Comparison of ENCODE assay signal across 17 cellular contexts in the genomic region with DNA sequence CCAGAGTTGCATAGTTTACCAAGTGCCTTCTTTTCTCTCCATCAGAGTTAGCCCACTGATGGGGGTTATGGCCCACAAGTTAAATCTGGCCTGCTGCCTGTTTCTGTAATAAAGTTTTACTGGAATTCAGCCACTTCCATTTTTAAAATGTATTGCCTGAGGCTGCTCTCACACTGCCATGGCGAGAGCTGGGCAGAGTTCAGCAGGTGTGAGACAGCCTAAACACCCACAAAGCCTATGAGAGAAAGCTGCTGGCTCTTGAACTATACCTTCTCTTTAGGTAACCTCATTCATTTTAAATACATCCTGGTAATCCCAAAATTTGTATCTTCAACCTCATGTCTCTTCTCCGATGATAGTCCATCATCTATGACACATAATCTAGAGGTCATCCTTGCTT.
"Had no signal": no experiment of that assay in that cellular context is flagged by ENCODE, and none has a peak within 500 bp of the region (broad histone marks: within the 10 kb centered on the region; RNA-seq: fewer than 3 reads in every experiment).

No MANE protein-coding gene starts in this region.

- H3K27me3 Mint-ChIP-seq: activated CD4-positive, alpha-beta T cell treated with anti-CD3 and anti-CD28 coated beads for 36 hours; activated naive CD8-positive, alpha-beta T cell; type B pancreatic cell had no signal

- H3K27ac Mint-ChIP-seq: activated CD4-positive, alpha-beta T cell treated with anti-CD3 and anti-CD28 coated beads for 36 hours; activated naive CD8-positive, alpha-beta T cell; activated T-helper 2 cell treated with anti-CD3 and anti-CD28 coated beads, Interferon-gamma antibody, Interleukin-2, Interleukin-4, amounts not matched to agents 10 μg/mL and 5 μg/mL and 100 μg/mL, durations not matched to agents 14 hours and 24 hours and 36 hours; effector memory CD8-positive, alpha-beta T cell; neural progenitor cell; type B pancreatic cell had no signal

- ATAC-seq: activated CD4-positive, alpha-beta T cell treated with anti-CD3 and anti-CD28 coated beads for 36 hours; activated T-cell treated with anti-CD3 and anti-CD28 coated beads, Interleukin-2, amount 50 U/mL, for 4 hours; effector memory CD8-positive, alpha-beta T cell had no signal

- H3K4me3 Mint-ChIP-seq: activated CD4-positive, alpha-beta T cell treated with anti-CD3 and anti-CD28 coated beads for 36 hours; activated naive CD8-positive, alpha-beta T cell; activated T-cell treated with anti-CD3 and anti-CD28 coated beads, Interleukin-2, amount 50 U/mL, for 4 hours; central memory CD8-positive, alpha-beta T cell; effector memory CD8-positive, alpha-beta T cell; neural progenitor cell; type B pancreatic cell had no signal

- H3K4me1 Mint-ChIP-seq: activated CD4-positive, alpha-beta T cell treated with anti-CD3 and anti-CD28 coated beads for 36 hours; central memory CD8-positive, alpha-beta T cell; neural progenitor cell had no signal

- H3K9me3 Mint-ChIP-seq: activated T-cell treated with anti-CD3 and anti-CD28 coated beads, Interleukin-2, amount 50 U/mL, for 4 hours; activated T-helper 2 cell treated with anti-CD3 and anti-CD28 coated beads, Interferon-gamma antibody, Interleukin-2, Interleukin-4, amounts not matched to agents 10 μg/mL and 5 μg/mL and 100 μg/mL, durations not matched to agents 14 hours and 24 hours and 36 hours; central memory CD8-positive, alpha-beta T cell; effector memory CD8-positive, alpha-beta T cell; neural progenitor cell; type B pancreatic cell had no signal

- DNase-seq: activated CD4-positive, alpha-beta T cell treated with anti-CD3 and anti-CD28 coated beads for 36 hours; activated CD4-positive, alpha-beta T cell treated with anti-CD3 and anti-CD28 coated beads, Interleukin-2, amount 50 U/mL, for 48 hours; activated CD8-positive, alpha-beta memory T cell treated with anti-CD3 and anti-CD28 coated beads, Interleukin-2, amount 50 U/mL, for 48 hours; activated naive CD4-positive, alpha-beta T cell; activated T-cell treated with anti-CD3 and anti-CD28 coated beads, Interleukin-2, amount 50 U/mL, for 4 hours; adrenal gland; effector memory CD8-positive, alpha-beta T cell; hippocampal formation; kidney glomerular epithelial cell; stimulated activated CD4-positive, alpha-beta T cell treated with anti-CD3 and anti-CD28 coated beads, Interleukin-4, amount 100 ng/mL, for 24 hours; stimulated activated naive CD4-positive, alpha-beta T cell treated with Interleukin-2 at 50 U/mL for 16 hours; T-helper 9 cell had no signal
